ENCODE assay signal across 10 cellular contexts in genomic region chr4:105088110-105088879, GRCh38. TPM values are rescaled to one million over a fixed set of nuclear protein-coding genes. Genes with fewer than 3 reads are reported as not detected.
DNase-seq lines count a peak whose midpoint lies in the region; ATAC-seq, FAIRE-seq and TF ChIP-seq lines count a peak whose summit lies in the region.
"Had no signal": no experiment of that assay in that cellular context is flagged by ENCODE, and none has a peak within 500 bp of the region (broad histone marks: within the 10 kb centered on the region; RNA-seq: fewer than 3 reads in every experiment).

No MANE protein-coding gene starts in this region.

- H3K9me3 ChIP-seq in HUES48 (ENCODE audit: control insufficient read depth, insufficient read depth, low read length) (peaks cover 3% of the 10 kb centered on the region; the same call in 1 of the 2 replicates), kidney (ENCODE audit: control insufficient read depth in 1 of 2, low read length in 2 of 2) (no peaks in the 10 kb centered on the region)

- no peaks in the 10 kb centered on the region for H3K4me1 Mint-ChIP-seq in activated T-helper 17 cell treated with anti-CD3 and anti-CD28 coated beads, Interleukin-2, amount 50 U/mL, for 72 hours

- no peak overlapping the region for H3K4me3 Mint-ChIP-seq in activated T-helper 17 cell treated with anti-CD3 and anti-CD28 coated beads, Interleukin-2, amount 50 U/mL, for 72 hours
- H3K4me3 Mint-ChIP-seq: nephron had no signal

- peaks cover 7% of the 10 kb centered on the region for H3K27me3 Mint-ChIP-seq in activated T-helper 17 cell treated with anti-CD3 and anti-CD28 coated beads, Interleukin-2, amount 50 U/mL, for 72 hours

- TF ChIP-seq CTCF in astrocyte of the spinal cord (IDR thresholded peaks at IDR 0.05; ENCODE audit: low read depth, low read length), result no peak
- no peak for TF ChIP-seq CTCF in kidney (IDR thresholded peaks at IDR 0.05; ENCODE audit: borderline replicate concordance, extremely low read depth, insufficient read depth)

- no peak for TF ChIP-seq POLR2A in GM18505 (IDR thresholded peaks at IDR 0.05; ENCODE audit: borderline replicate concordance, extremely low read depth, insufficient read depth, insufficient read length)

- in situ Hi-C loops in astrocyte of the spinal cord (cut with HindIII; ENCODE audit: low sequenced_read_pairs), result no loop called here

- no peak for ATAC-seq in GM18909 (IDR thresholded peaks at IDR 0.05; ENCODE audit: poor library complexity, unreplicated experiment)
- no peak for ATAC-seq in GM18505 (IDR thresholded peaks at IDR 0.05; ENCODE audit: unreplicated experiment)
- no peak for ATAC-seq in activated T-helper 17 cell treated with anti-CD3 and anti-CD28 coated beads, Interleukin-2, amount 50 U/mL, for 72 hours (replicated peaks)

- intact Hi-C loops in kidney (cut with DNase I), result no loop called here

- no peak overlapping the region for H3K27ac ChIP-seq in HUES48 (ENCODE audit: low read depth, low read length)
- H3K27ac ChIP-seq in kidney (ENCODE audit: low read depth in 2 of 2, low read length in 2 of 2), result no peak overlapping the region

- H3K9ac ChIP-seq in HUES48 (ENCODE audit: low read depth, low read length), result no peak overlapping the region
- H3K9ac ChIP-seq in kidney (ENCODE audit: low read length in 2 of 2), result no peak overlapping the region

- peaks cover 23% of the 10 kb centered on the region for H3K9me3 Mint-ChIP-seq in activated T-helper 17 cell treated with anti-CD3 and anti-CD28 coated beads, Interleukin-2, amount 50 U/mL, for 72 hours

- H3K36me3 ChIP-seq in HUES48 (ENCODE audit: control insufficient read depth, insufficient read depth, low read length) (no peaks in the 10 kb centered on the region), kidney (ENCODE audit: control insufficient read depth in 1 of 2, insufficient read depth in 2 of 2, low read length in 2 of 2) (no peaks in the 10 kb centered on the region)

- FAIRE-seq in kidney (lab: Jason Lieb, UNC), result no peak
- FAIRE-seq: D721Med had no signal

- H3K4me3 ChIP-seq in HUES48 (ENCODE audit: low read depth, low read length) (peak overlapping the region; percentile 39), astrocyte of the spinal cord (ENCODE audit: low read depth, low read length) (peak overlapping the region; percentile 14), kidney (ENCODE audit: low read length in 2 of 2) (peak overlapping the region; percentile 20 to 21)

- no peak overlapping the region for H3K27ac Mint-ChIP-seq in activated T-helper 17 cell treated with anti-CD3 and anti-CD28 coated beads, Interleukin-2, amount 50 U/mL, for 72 hours
- H3K27ac Mint-ChIP-seq: nephron had no signal

- H3K4me1 ChIP-seq in HUES48 (ENCODE audit: control insufficient read depth, insufficient read depth, low read length) (peaks cover 10% of the 10 kb centered on the region), kidney (ENCODE audit: control insufficient read depth in 1 of 2, insufficient read depth in 1 of 2, low read depth in 1 of 2, low read length in 2 of 2) (no peaks in the 10 kb centered on the region)

- peak; percentile 90 for DNase-seq in A172 (ENCODE audit: low spot score)
- peak; percentile 94 for DNase-seq in astrocyte of the spinal cord (ENCODE audit: low read depth, low spot score)
- DNase-seq in kidney, result no peak
- no peak for DNase-seq in mesenteric fat pad (ENCODE audit: low spot score)

- no peaks in the 10 kb centered on the region; the same call in 1 of the 2 replicates for H3K27me3 ChIP-seq in HUES48 (ENCODE audit: control insufficient read depth, insufficient read depth, low read length)

- H3K36me3 Mint-ChIP-seq in activated T-helper 17 cell treated with anti-CD3 and anti-CD28 coated beads, Interleukin-2, amount 50 U/mL, for 72 hours (ENCODE audit: low read depth), result no peaks in the 10 kb centered on the region

RNA-seq across cellular contexts. Expression of gene TET2, which starts 58.4 kb away (rescaled TPM):
- 8.4 and 9.2 TPM in 2 replicates for total RNA-seq in A172 (2014; rRNA removed; shearing (Covaris generic))
- 31.5 TPM for total RNA-seq in kidney
- 1.8 TPM for polyA plus RNA-seq in kidney (ENCODE audit: insufficient read depth, low read depth, low replicate concordance)
- 10 to 100 TPM; 41.8 to 87.4 TPM for total RNA-seq in activated T-helper 17 cell treated with anti-CD3 and anti-CD28 coated beads, Interleukin-2, amount 50 U/mL, for 72 hours
- total RNA-seq in mesenteric fat pad, result 23.9 TPM

Comparison
In these comparisons a context has a peak if more than half of its experiments do, and no peak if none do; other contexts are left out.
1. DNase-seq: peak in A172 (single experiment) and astrocyte of the spinal cord (single experiment); none in kidney (single experiment) and mesenteric fat pad (single experiment).
2. Peak in every context shown above with its lines, with median percentiles within 50 percentile points of each other: H3K4me3 ChIP-seq.